In the genomic region with DNA sequence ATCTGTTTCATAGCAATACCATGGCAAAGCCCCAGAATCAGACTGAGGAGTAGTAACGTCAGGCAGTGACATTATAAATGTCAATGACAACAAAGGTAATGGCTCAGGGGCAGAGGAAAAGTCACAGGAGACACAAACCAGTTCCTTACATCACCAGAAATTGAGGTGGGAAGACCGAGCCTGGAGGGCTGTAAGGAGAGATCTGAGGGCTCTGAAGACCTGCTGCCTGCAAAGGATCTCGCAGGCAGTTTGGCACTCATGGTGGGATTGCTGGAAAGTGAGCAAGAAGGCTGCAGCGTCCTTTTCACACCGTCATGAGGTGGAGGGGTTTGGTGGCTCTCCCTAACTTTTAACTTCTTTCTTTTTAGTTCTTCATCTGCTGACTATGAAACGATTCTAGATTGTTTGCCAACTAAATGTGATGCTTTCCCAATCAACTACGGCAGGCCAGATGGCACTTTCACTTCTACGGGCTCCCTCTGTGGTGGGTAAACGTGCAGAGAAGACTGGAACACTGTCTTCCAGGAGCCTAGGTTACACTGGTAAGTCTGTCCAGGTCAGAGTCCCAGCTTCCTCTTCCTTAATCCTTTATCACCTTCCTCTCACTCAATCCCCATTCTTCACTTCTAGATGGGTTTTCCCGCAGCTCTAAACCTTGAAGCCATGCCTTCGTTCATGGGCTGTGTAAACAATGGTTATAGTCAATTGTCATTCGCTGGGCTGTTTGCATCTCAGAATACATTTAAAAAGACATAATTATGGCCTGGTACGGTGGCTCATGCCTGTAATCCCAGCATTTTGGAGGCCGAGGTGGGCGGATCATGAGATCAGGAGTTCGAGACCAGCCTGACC, we compare ENCODE assay signal across 1 cellular context.
TF ChIP-seq lines count a peak whose summit lies in the region.

No MANE protein-coding gene starts in this region.

TF ChIP-seq in H1, 55 proteins besides CTCF, POLR2A, EP300 and RAD21:
- TF ChIP-seq SRF (IDR thresholded peaks at IDR 0.05; ENCODE audit: low read depth, low read length) (no peak), SUZ12 (IDR thresholded peaks at IDR 0.05; ENCODE audit: low read length) (no peak), JUN (IDR thresholded peaks at IDR 0.05; ENCODE audit: low read depth, low read length) (no peak), KDM5A (IDR thresholded peaks at IDR 0.05; ENCODE audit: low read length) (no peak), JUND (IDR thresholded peaks at IDR 0.05; ENCODE audit: low read length) (no peak), RFX5 (IDR thresholded peaks at IDR 0.05; ENCODE audit: borderline replicate concordance, low read depth, low read length) (no peak), GABPA (IDR thresholded peaks at IDR 0.05; ENCODE audit: borderline replicate concordance, insufficient read depth, low read length) (no peak), CREB1 (IDR thresholded peaks at IDR 0.05) (no peak), SIX5 (IDR thresholded peaks at IDR 0.05; ENCODE audit: low read depth, low read length) (no peak), KDM4A (IDR thresholded peaks at IDR 0.05; ENCODE audit: low read depth, low read length, severe bottlenecking) (no peak), BCL11A (IDR thresholded peaks at IDR 0.05; ENCODE audit: low read depth in 2 of 2, low read length in 2 of 2) (no peak), TAF1 (IDR thresholded peaks at IDR 0.05; ENCODE audit: low read depth, low read length) (no peak), CBX8 (IDR thresholded peaks at IDR 0.05; ENCODE audit: borderline replicate concordance, low read depth, low read length) (no peak), CTBP2 (IDR thresholded peaks at IDR 0.05; ENCODE audit: borderline replicate concordance, insufficient read depth, insufficient read length, low read length) (no peak), CHD1 (IDR thresholded peaks at IDR 0.05; ENCODE audit: low read depth, low read length) (no peak), YY1 (IDR thresholded peaks at IDR 0.05; ENCODE audit: low read depth, low read length) (no peak), ATF2 (IDR thresholded peaks at IDR 0.05; ENCODE audit: low read length) (no peak)
- TF ChIP-seq, protein P1, sequence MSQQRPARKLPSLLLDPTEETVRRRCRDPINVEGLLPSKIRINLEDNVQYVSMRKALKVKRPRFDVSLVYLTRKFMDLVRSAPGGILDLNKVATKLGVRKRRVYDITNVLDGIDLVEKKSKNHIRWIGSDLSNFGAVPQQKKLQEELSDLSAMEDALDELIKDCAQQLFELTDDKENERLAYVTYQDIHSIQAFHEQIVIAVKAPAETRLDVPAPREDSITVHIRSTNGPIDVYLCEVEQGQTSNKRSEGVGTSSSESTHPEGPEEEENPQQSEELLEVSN (IDR thresholded peaks at IDR 0.05): no peak
TF ChIP-seq in H1: peak in this region for 0.
